ENCODE assay signal across 15 cellular contexts in genomic region chr5:57007349-57007748, GRCh38. TPM values are rescaled to one million over a fixed set of nuclear protein-coding genes. Genes with fewer than 3 reads are reported as not detected.
DNase-seq lines count a peak whose midpoint lies in the region; ATAC-seq and TF ChIP-seq lines count a peak whose summit lies in the region.
"Had no signal": no experiment of that assay in that cellular context is flagged by ENCODE, and none has a peak within 500 bp of the region (broad histone marks: within the 10 kb centered on the region; RNA-seq: fewer than 3 reads in every experiment).

No MANE protein-coding gene starts in this region.

- 0 out of 2 replicates have a peak, but pooled peaks cover 5% of the 10 kb centered on the region for H3K4me1 ChIP-seq in MM.1S (ENCODE audit: low read length)
- no peaks in the 10 kb centered on the region for H3K4me1 ChIP-seq in ovary (ENCODE audit: insufficient read depth)
- no peaks in the 10 kb centered on the region for H3K4me1 ChIP-seq in tibial nerve
- H3K4me1 ChIP-seq: BLaER1 treated with 17β-estradiol and CSF1 and Interleukin-3, amounts not matched to agents 10 nM and 100 nM; colonic mucosa had no signal

- H3K36me3 ChIP-seq in MM.1S (replicated peaks; ENCODE audit: insufficient read depth, low read length) (no peaks in the 10 kb centered on the region), ovary (no peaks in the 10 kb centered on the region), tibial nerve (no peaks in the 10 kb centered on the region)
- H3K36me3 ChIP-seq: BLaER1 treated with 17β-estradiol and CSF1 and Interleukin-3, amounts not matched to agents 10 nM and 100 nM; colonic mucosa had no signal

- no peaks in the 10 kb centered on the region for H4K20me1 ChIP-seq in MM.1S (ENCODE audit: insufficient read depth, low read length)
- H4K20me1 ChIP-seq: BLaER1 treated with 17β-estradiol and CSF1 and Interleukin-3, amounts not matched to agents 10 nM and 100 nM had no signal

- TF ChIP-seq POLR2A in ovary (IDR thresholded peaks at IDR 0.05) (no peak), tibial nerve (IDR thresholded peaks at IDR 0.05) (no peak)

- no peaks in the 10 kb centered on the region for H3K27me3 ChIP-seq in MM.1S (replicated peaks; ENCODE audit: insufficient read depth, low read length)
- no peaks in the 10 kb centered on the region for H3K27me3 ChIP-seq in ovary
- no peaks in the 10 kb centered on the region for H3K27me3 ChIP-seq in tibial nerve
- H3K27me3 ChIP-seq: BLaER1 treated with 17β-estradiol and CSF1 and Interleukin-3, amounts not matched to agents 10 nM and 100 nM; colonic mucosa had no signal

- no peaks in the 10 kb centered on the region for H3K79me2 ChIP-seq in MM.1S (ENCODE audit: low read length)

- H3K4me3 ChIP-seq in MM.1S (ENCODE audit: low read length): no peak overlapping the region
- no peak overlapping the region for H3K4me3 ChIP-seq in ovary
- no peak overlapping the region for H3K4me3 ChIP-seq in tibial nerve
- H3K4me3 ChIP-seq: BLaER1 treated with 17β-estradiol and CSF1 and Interleukin-3, amounts not matched to agents 10 nM and 100 nM; colonic mucosa; smooth muscle cell had no signal

- no peak overlapping the region for H3K4me2 ChIP-seq in MM.1S (ENCODE audit: low read depth, low read length)
- H3K4me2 ChIP-seq: BLaER1 treated with 17β-estradiol and CSF1 and Interleukin-3, amounts not matched to agents 10 nM and 100 nM; smooth muscle cell had no signal

- intact Hi-C loops in left colon (cut with DNase I, micrococcal nuclease): no loop called here
- intact Hi-C loops in ovary (cut with DNase I): no loop called here

- no peaks in the 10 kb centered on the region for H3F3A ChIP-seq in MM.1S (ENCODE audit: insufficient read depth, low read length)

- TF ChIP-seq EP300 in ovary (IDR thresholded peaks at IDR 0.05) (no peak), tibial nerve (IDR thresholded peaks at IDR 0.05) (no peak)

- no peaks in the 10 kb centered on the region for H3K9me3 ChIP-seq in MM.1S (replicated peaks; ENCODE audit: insufficient read depth, low read length)
- H3K9me3 ChIP-seq in ovary: no peaks in the 10 kb centered on the region
- no peaks in the 10 kb centered on the region for H3K9me3 ChIP-seq in tibial nerve
- H3K9me3 ChIP-seq: BLaER1 treated with 17β-estradiol and CSF1 and Interleukin-3, amounts not matched to agents 10 nM and 100 nM; colonic mucosa had no signal

- H3K27ac ChIP-seq in MM.1S (ENCODE audit: low read length): no peak overlapping the region
- no peak overlapping the region for H3K27ac ChIP-seq in ovary
- H3K27ac ChIP-seq in tibial nerve: no peak overlapping the region
- H3K27ac ChIP-seq: BLaER1 treated with 17β-estradiol and CSF1 and Interleukin-3, amounts not matched to agents 10 nM and 100 nM; colonic mucosa had no signal

- 94 to 98% (median 98%) methylated on average over 2 of the region's 2 CpGs for WGBS in ovary, 3 donors
- WGBS in tibial nerve, 2 donors: 85 to 90% methylated on average over 2 of the region's 2 CpGs

- ATAC-seq in GM18870 (IDR thresholded peaks at IDR 0.05; ENCODE audit: unreplicated experiment) (peak; percentile 68), GM21619 (IDR thresholded peaks at IDR 0.05; ENCODE audit: unreplicated experiment) (peak; percentile 60), left colon (peak; percentile 30), HG02852 (IDR thresholded peaks at IDR 0.05; ENCODE audit: unreplicated experiment) (no peak)

- H3K9me2 ChIP-seq in MM.1S (replicated peaks; ENCODE audit: insufficient read depth, low read length): no peaks in the 10 kb centered on the region

- TF ChIP-seq CTCF in MM.1S (IDR thresholded peaks at IDR 0.05; ENCODE audit: low read length) (no peak), ovary (IDR thresholded peaks at IDR 0.05) (no peak), tibial nerve (IDR thresholded peaks at IDR 0.05) (no peak)

- H2AFZ ChIP-seq in MM.1S (ENCODE audit: low read length): no peak overlapping the region

- no peak overlapping the region for H3K9ac ChIP-seq in MM.1S (ENCODE audit: low read length)
- H3K9ac ChIP-seq: BLaER1 treated with 17β-estradiol and CSF1 and Interleukin-3, amounts not matched to agents 10 nM and 100 nM had no signal

- DNase-seq in MM.1S (peak; percentile 24), left colon (no peak), midbrain (lab: John Stamatoyannopoulos, UW) (no peak), ovary (no peak), tibial nerve (ENCODE audit: low spot score in 2 of 2) (no peak)
- DNase-seq: activated CD4-positive, alpha-beta T cell treated with anti-CD3 and anti-CD28 coated beads for 48 hours; activated T-cell treated with anti-CD3 and anti-CD28 coated beads, Interleukin-2, amount 50 U/mL, for 48 hours; amniotic stem cell; colonic mucosa; mammary epithelial cell had no signal

RNA-seq across cellular contexts. Expression of gene MIER3, which starts 55.4 kb away (rescaled TPM):
- 100 to 1,000 TPM in 1 of 2 donors, 10 to 100 TPM in 1; 84.1 to 170 TPM for total RNA-seq in left colon
- 10 to 100 TPM; 28.1 to 57.2 (median 41.0) TPM for total RNA-seq in ovary
- polyA plus RNA-seq in ovary: 10 to 100 TPM in 1 of 2 donors, 1 to 10 TPM in 1; 7.9 to 15.1 TPM
- 10 to 100 TPM; 36.9 to 71.0 (median 48.8) TPM for total RNA-seq in tibial nerve
